Comparison of ENCODE assay signal across 1 cellular context in the genomic region with DNA sequence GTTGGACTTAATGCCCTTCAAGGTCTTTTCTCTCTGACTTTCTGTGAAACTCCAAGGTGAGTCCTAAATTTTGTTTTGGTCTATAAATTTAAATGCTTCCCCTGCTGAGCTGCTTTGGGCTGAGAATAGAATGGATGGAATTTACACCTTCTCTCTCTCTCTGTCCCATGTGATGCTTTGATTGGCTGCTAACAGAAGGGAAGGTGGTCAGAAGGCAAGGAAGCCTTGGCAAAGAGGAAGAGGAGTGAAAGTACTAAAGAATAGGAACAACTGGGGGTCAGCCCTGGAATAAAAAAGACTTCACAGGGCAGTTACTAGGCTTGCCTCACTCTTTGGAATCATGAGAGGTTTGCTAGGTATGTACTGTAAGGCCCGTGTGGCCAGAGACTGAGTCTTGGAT.
TF ChIP-seq lines count a peak whose summit lies in the region.

No MANE protein-coding gene starts in this region.

TF ChIP-seq in H1, 55 proteins besides CTCF, POLR2A, EP300 and RAD21:
- TF ChIP-seq POLR2AphosphoS5 (IDR thresholded peaks at IDR 0.05; ENCODE audit: low read depth, low read length) (no peak), RBBP5 (IDR thresholded peaks at IDR 0.05; ENCODE audit: borderline replicate concordance, low read depth, low read length) (no peak), ASH2L (IDR thresholded peaks at IDR 0.05; ENCODE audit: low read length) (no peak), KDM1A (IDR thresholded peaks at IDR 0.05; ENCODE audit: borderline replicate concordance, low read length) (no peak), EGR1 (IDR thresholded peaks at IDR 0.05; ENCODE audit: borderline replicate concordance, low read depth, low read length) (no peak), CTBP2 (IDR thresholded peaks at IDR 0.05; ENCODE audit: borderline replicate concordance, insufficient read depth, insufficient read length, low read length) (no peak), GABPA (IDR thresholded peaks at IDR 0.05; ENCODE audit: borderline replicate concordance, insufficient read depth, low read length) (no peak), BRCA1 (IDR thresholded peaks at IDR 0.05; ENCODE audit: low read depth, low read length) (no peak), RNF2 (IDR thresholded peaks at IDR 0.05; ENCODE audit: borderline replicate concordance, low read depth, low read length, missing control alignments, poor library complexity, severe bottlenecking) (no peak), SIX5 (IDR thresholded peaks at IDR 0.05; ENCODE audit: low read depth, low read length) (no peak), POU5F1 (IDR thresholded peaks at IDR 0.05; ENCODE audit: low read depth, low read length) (no peak), SP1 (IDR thresholded peaks at IDR 0.05; ENCODE audit: low read depth, low read length) (no peak), TAF7 (optimal IDR thresholded peaks at IDR 0.05; ENCODE audit: borderline replicate concordance, low read depth, low read length) (no peak), CBX8 (IDR thresholded peaks at IDR 0.05; ENCODE audit: borderline replicate concordance, low read depth, low read length) (no peak), SAP30 (IDR thresholded peaks at IDR 0.05; ENCODE audit: insufficient read depth, insufficient replicate concordance, low read length) (no peak)
- TF ChIP-seq, protein P1, sequence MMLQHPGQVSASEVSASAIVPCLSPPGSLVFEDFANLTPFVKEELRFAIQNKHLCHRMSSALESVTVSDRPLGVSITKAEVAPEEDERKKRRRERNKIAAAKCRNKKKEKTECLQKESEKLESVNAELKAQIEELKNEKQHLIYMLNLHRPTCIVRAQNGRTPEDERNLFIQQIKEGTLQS (IDR thresholded peaks at IDR 0.05; ENCODE audit: insufficient read depth, low read depth, low read length): no peak
- TF ChIP-seq, protein P2, sequence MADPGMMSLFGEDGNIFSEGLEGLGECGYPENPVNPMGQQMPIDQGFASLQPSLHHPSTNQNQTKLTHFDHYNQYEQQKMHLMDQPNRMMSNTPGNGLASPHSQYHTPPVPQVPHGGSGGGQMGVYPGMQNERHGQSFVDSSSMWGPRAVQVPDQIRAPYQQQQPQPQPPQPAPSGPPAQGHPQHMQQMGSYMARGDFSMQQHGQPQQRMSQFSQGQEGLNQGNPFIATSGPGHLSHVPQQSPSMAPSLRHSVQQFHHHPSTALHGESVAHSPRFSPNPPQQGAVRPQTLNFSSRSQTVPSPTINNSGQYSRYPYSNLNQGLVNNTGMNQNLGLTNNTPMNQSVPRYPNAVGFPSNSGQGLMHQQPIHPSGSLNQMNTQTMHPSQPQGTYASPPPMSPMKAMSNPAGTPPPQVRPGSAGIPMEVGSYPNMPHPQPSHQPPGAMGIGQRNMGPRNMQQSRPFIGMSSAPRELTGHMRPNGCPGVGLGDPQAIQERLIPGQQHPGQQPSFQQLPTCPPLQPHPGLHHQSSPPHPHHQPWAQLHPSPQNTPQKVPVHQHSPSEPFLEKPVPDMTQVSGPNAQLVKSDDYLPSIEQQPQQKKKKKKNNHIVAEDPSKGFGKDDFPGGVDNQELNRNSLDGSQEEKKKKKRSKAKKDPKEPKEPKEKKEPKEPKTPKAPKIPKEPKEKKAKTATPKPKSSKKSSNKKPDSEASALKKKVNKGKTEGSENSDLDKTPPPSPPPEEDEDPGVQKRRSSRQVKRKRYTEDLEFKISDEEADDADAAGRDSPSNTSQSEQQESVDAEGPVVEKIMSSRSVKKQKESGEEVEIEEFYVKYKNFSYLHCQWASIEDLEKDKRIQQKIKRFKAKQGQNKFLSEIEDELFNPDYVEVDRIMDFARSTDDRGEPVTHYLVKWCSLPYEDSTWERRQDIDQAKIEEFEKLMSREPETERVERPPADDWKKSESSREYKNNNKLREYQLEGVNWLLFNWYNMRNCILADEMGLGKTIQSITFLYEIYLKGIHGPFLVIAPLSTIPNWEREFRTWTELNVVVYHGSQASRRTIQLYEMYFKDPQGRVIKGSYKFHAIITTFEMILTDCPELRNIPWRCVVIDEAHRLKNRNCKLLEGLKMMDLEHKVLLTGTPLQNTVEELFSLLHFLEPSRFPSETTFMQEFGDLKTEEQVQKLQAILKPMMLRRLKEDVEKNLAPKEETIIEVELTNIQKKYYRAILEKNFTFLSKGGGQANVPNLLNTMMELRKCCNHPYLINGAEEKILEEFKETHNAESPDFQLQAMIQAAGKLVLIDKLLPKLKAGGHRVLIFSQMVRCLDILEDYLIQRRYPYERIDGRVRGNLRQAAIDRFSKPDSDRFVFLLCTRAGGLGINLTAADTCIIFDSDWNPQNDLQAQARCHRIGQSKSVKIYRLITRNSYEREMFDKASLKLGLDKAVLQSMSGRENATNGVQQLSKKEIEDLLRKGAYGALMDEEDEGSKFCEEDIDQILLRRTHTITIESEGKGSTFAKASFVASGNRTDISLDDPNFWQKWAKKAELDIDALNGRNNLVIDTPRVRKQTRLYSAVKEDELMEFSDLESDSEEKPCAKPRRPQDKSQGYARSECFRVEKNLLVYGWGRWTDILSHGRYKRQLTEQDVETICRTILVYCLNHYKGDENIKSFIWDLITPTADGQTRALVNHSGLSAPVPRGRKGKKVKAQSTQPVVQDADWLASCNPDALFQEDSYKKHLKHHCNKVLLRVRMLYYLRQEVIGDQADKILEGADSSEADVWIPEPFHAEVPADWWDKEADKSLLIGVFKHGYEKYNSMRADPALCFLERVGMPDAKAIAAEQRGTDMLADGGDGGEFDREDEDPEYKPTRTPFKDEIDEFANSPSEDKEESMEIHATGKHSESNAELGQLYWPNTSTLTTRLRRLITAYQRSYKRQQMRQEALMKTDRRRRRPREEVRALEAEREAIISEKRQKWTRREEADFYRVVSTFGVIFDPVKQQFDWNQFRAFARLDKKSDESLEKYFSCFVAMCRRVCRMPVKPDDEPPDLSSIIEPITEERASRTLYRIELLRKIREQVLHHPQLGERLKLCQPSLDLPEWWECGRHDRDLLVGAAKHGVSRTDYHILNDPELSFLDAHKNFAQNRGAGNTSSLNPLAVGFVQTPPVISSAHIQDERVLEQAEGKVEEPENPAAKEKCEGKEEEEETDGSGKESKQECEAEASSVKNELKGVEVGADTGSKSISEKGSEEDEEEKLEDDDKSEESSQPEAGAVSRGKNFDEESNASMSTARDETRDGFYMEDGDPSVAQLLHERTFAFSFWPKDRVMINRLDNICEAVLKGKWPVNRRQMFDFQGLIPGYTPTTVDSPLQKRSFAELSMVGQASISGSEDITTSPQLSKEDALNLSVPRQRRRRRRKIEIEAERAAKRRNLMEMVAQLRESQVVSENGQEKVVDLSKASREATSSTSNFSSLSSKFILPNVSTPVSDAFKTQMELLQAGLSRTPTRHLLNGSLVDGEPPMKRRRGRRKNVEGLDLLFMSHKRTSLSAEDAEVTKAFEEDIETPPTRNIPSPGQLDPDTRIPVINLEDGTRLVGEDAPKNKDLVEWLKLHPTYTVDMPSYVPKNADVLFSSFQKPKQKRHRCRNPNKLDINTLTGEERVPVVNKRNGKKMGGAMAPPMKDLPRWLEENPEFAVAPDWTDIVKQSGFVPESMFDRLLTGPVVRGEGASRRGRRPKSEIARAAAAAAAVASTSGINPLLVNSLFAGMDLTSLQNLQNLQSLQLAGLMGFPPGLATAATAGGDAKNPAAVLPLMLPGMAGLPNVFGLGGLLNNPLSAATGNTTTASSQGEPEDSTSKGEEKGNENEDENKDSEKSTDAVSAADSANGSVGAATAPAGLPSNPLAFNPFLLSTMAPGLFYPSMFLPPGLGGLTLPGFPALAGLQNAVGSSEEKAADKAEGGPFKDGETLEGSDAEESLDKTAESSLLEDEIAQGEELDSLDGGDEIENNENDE (IDR thresholded peaks at IDR 0.05; ENCODE audit: insufficient replicate concordance, low read length): no peak
- TF ChIP-seq, protein P3, sequence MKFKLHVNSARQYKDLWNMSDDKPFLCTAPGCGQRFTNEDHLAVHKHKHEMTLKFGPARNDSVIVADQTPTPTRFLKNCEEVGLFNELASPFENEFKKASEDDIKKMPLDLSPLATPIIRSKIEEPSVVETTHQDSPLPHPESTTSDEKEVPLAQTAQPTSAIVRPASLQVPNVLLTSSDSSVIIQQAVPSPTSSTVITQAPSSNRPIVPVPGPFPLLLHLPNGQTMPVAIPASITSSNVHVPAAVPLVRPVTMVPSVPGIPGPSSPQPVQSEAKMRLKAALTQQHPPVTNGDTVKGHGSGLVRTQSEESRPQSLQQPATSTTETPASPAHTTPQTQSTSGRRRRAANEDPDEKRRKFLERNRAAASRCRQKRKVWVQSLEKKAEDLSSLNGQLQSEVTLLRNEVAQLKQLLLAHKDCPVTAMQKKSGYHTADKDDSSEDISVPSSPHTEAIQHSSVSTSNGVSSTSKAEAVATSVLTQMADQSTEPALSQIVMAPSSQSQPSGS (IDR thresholded peaks at IDR 0.05; ENCODE audit: low read length): no peak
